Comparison of ENCODE assay signal across 7 cellular contexts in the genomic region with DNA sequence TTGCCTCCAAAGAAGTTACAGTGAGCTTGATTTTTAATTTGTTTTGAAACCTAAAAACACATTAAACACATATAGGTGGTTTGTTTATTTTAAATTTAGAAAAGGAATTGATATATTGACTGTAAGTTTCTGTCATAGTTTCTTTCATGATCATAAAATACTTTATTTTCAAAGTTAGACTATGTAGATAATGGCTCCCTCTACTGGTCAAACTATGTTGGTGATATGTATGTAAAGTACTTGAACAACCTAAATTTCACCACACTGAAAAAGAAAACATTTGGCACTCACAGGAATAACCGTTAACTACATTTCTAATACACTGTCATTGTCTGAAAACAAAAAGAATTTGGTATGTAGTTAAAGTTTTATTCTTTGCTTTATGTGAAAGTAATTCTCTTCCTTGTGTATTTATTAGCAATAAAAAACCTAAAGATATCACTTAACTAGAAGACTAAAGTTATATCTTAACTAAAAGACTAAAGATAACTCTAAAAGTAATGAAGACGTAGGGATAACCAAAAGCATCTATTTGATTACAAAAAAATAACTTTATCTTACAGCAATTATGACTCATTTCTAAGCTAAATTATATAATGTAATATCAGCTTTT.
DNase-seq lines count a peak whose midpoint lies in the region; ATAC-seq and TF ChIP-seq lines count a peak whose summit lies in the region.

No MANE protein-coding gene starts in this region.

- H3K27ac Mint-ChIP-seq in chondrocyte (ENCODE audit: unreplicated experiment) (no peak overlapping the region), nephron (peak overlapping the region in 1 of 3 experiments; percentile 21)

- ATAC-seq in HG03039 (IDR thresholded peaks at IDR 0.05; ENCODE audit: unreplicated experiment) (peak; percentile 59), HG02588 (IDR thresholded peaks at IDR 0.05; ENCODE audit: unreplicated experiment) (no peak)

- H3K4me3 Mint-ChIP-seq in chondrocyte (ENCODE audit: unreplicated experiment) (no peak overlapping the region), nephron (no peak overlapping the region)

- DNase-seq in NCI-H69 (lab: John Stamatoyannopoulos, UW), result peak; percentile 71
- DNase-seq in chondrocyte (ENCODE audit: low spot score), result no peak
- no peak for DNase-seq in NK-92 (lab: John Stamatoyannopoulos, UW; ENCODE audit: unreplicated experiment)

- TF ChIP-seq CTCF in GM12874 (IDR thresholded peaks at IDR 0.05; ENCODE audit: insufficient read depth, low read depth, low read length) (peak; percentile 40; the same call in 1 of the 2 replicates), chondrocyte (IDR thresholded peaks at IDR 0.05) (peak; percentile 91), nephron (IDR thresholded peaks at IDR 0.05; ENCODE audit: unreplicated experiment in 3 of 3) (peak; percentile 63 to 74 (median 63))

- H3K27me3 Mint-ChIP-seq in chondrocyte (ENCODE audit: low read depth) (peaks cover 34% of the 10 kb centered on the region), nephron (ENCODE audit: low read depth) (no peaks in the 10 kb centered on the region)

- H3K4me1 Mint-ChIP-seq in chondrocyte (ENCODE audit: low read depth), result no peaks in the 10 kb centered on the region
- no peaks in the 10 kb centered on the region for H3K4me1 Mint-ChIP-seq in nephron

- H3K36me3 Mint-ChIP-seq in chondrocyte (ENCODE audit: low read depth) (no peaks in the 10 kb centered on the region), nephron (ENCODE audit: low read depth) (no peaks in the 10 kb centered on the region)

- H3K9me3 Mint-ChIP-seq in chondrocyte (ENCODE audit: low read depth), result no peaks in the 10 kb centered on the region
- H3K9me3 Mint-ChIP-seq in nephron, result peaks cover 3% of the 10 kb centered on the region

Comparison
In these comparisons a context has a peak if more than half of its experiments do, and no peak if none do; other contexts are left out.
1. CTCF ChIP-seq: peak in every context shown above with its lines; median percentile 91 in chondrocyte; 63 in nephron; 40 in GM12874.